ENCODE assay signal across 23 cellular contexts in genomic region chr2:114807666-114808065, GRCh38.
DNase-seq lines count a peak whose midpoint lies in the region; ATAC-seq and TF ChIP-seq lines count a peak whose summit lies in the region.
"Had no signal": no experiment of that assay in that cellular context is flagged by ENCODE, and none has a peak within 500 bp of the region (broad histone marks: within the 10 kb centered on the region; RNA-seq: fewer than 3 reads in every experiment).

No MANE protein-coding gene starts in this region.

- H3K27ac ChIP-seq in upper lobe of right lung, result no peak overlapping the region
- H3K27ac ChIP-seq: ascending aorta, colonic mucosa, gastroesophageal sphincter, KMS-11 had no signal

- no peaks in the 10 kb centered on the region for H3K9me3 ChIP-seq in upper lobe of right lung
- H3K9me3 ChIP-seq: ascending aorta, colonic mucosa, gastroesophageal sphincter had no signal

- H3K4me3 ChIP-seq in upper lobe of right lung, result no peak overlapping the region
- H3K4me3 ChIP-seq: ascending aorta, colonic mucosa, gastroesophageal sphincter had no signal

- TF ChIP-seq CTCF in upper lobe of right lung (IDR thresholded peaks at IDR 0.05), result no peak

- H3K27me3 ChIP-seq in upper lobe of right lung, result no peaks in the 10 kb centered on the region
- H3K27me3 ChIP-seq: ascending aorta, colonic mucosa, gastroesophageal sphincter had no signal

- intact Hi-C loops in upper lobe of right lung (cut with DNase I), result no loop called here

- DNase-seq in NCI-H1417 (lab: John Stamatoyannopoulos, UW) (peak; percentile 21 to 78 (median 62)), NCI-H1417 treated with DMSO at 0.1 percent for 48 hours (lab: John Stamatoyannopoulos, UW) (no peak), NCI-H187 treated with DMSO at 0.1 percent for 48 hours (lab: John Stamatoyannopoulos, UW) (peak; percentile 46), NCI-H526 treated with DMSO at 0.1 percent for 48 hours (lab: John Stamatoyannopoulos, UW) (peak; percentile 17), upper lobe of right lung (no peak), superior temporal gyrus (ENCODE audit: extremely low spot score) (no peak), NOMO-1 (lab: John Stamatoyannopoulos, UW; ENCODE audit: unreplicated experiment in 2 of 2) (no peak)
- DNase-seq: activated CD4-positive, alpha-beta T cell treated with anti-CD3 and anti-CD28 coated beads, Interleukin-2, amount 50 U/mL, for 4 hours; activated CD8-positive, alpha-beta memory T cell treated with anti-CD3 and anti-CD28 coated beads, Interleukin-2, amount 10 ng/mL, durations not matched to agents 7 days and 5 days; activated T-cell treated with anti-CD3 and anti-CD28 coated beads, Interleukin-2, amount 50 U/mL, for 4 hours; Calu3; colonic mucosa; effector CD4-positive, alpha-beta T cell; GOT3; occipital lobe had no signal

- H3K36me3 ChIP-seq in upper lobe of right lung, result no peaks in the 10 kb centered on the region
- H3K36me3 ChIP-seq: ascending aorta, colonic mucosa, gastroesophageal sphincter had no signal

- no peaks in the 10 kb centered on the region for H3K4me1 ChIP-seq in upper lobe of right lung
- H3K4me1 ChIP-seq: ascending aorta, colonic mucosa, gastroesophageal sphincter had no signal

- peak; percentile 21 for ATAC-seq in upper lobe of right lung
- no peak for ATAC-seq in HG03432 (IDR thresholded peaks at IDR 0.05; ENCODE audit: unreplicated experiment)
- ATAC-seq: activated CD4-positive, CD25-positive, alpha-beta regulatory T cell treated with anti-CD3 and anti-CD28 coated beads, Interleukin-2, amount 50 U/mL, for 24 hours; activated CD8-positive, alpha-beta memory T cell treated with anti-CD3 and anti-CD28 coated beads, Interleukin-2, amount 10 ng/mL, durations not matched to agents 7 days and 5 days; activated T-cell treated with anti-CD3 and anti-CD28 coated beads, Interleukin-2, amount 50 U/mL, for 4 hours; gastroesophageal sphincter; natural killer cell treated with Interleukin-12 subunit alpha and Interleukin-12 subunit beta and Interleukin-15 and Interleukin-18, amount 100 ng/mL, for 72 hours; Right ventricle myocardium inferior; stimulated activated memory B cell treated with anti-CD40 and anti-IgM and Interleukin-4, amounts not matched to agents 10 μg/mL and 1 μg/mL and 100 μg/mL, for 72 hours had no signal

Comparison
In these comparisons a context has a peak if more than half of its experiments do, and no peak if none do; other contexts are left out.
1. DNase-seq: peak in NCI-H1417 (3 of 3), NCI-H187 treated with DMSO at 0.1 percent for 48 hours (single experiment) and NCI-H526 treated with DMSO at 0.1 percent for 48 hours (single experiment); none in NCI-H1417 treated with DMSO at 0.1 percent for 48 hours (single experiment), upper lobe of right lung (single experiment), superior temporal gyrus (single experiment) and NOMO-1 (0 of 2).